In genomic region chr2:37164757-37165156, GRCh38 we compare ENCODE assay signal across 35 cellular contexts. TPM values are rescaled to one million over a fixed set of nuclear protein-coding genes. Genes with fewer than 3 reads are reported as not detected.
"Had no signal": no experiment of that assay in that cellular context is flagged by ENCODE, and none has a peak within 500 bp of the region (broad histone marks: within the 10 kb centered on the region; RNA-seq: fewer than 3 reads in every experiment).

No MANE protein-coding gene starts in this region.

- H3K27ac Mint-ChIP-seq: activated B cell treated with CpG ODN at 0.5 μM for 24 hours; activated CD4-positive, alpha-beta memory T cell treated with anti-CD3 and anti-CD28 coated beads, Interleukin-2, amount 10 ng/mL, durations not matched to agents 7 days and 5 days; activated CD4-positive, alpha-beta T cell treated with anti-CD3 and anti-CD28 coated beads, Interleukin-2, amount 10 ng/mL, durations not matched to agents 24 days and 14 days; activated CD8-positive, alpha-beta memory T cell treated with anti-CD3 and anti-CD28 coated beads, Interleukin-2, amount 10 ng/mL, durations not matched to agents 7 days and 5 days; activated CD8-positive, alpha-beta T cell treated with anti-CD3 and anti-CD28 coated beads, Interleukin-2, amount 10 ng/mL, durations not matched to agents 7 days and 5 days; activated naive CD4-positive, alpha-beta T cell treated with anti-CD3 and anti-CD28 coated beads for 36 hours; activated naive CD4-positive, alpha-beta T cell treated with anti-CD3 and anti-CD28 coated beads, Interleukin-2, amount 50 U/mL, for 24 hours; activated naive CD8-positive, alpha-beta T cell; activated naive CD8-positive, alpha-beta T cell treated with anti-CD3 and anti-CD28 coated beads, Interleukin-2, amount 10 ng/mL, durations not matched to agents 7 days and 5 days; activated naive CD8-positive, alpha-beta T cell treated with anti-CD3 and anti-CD28 coated beads, Interleukin-2, amount 50 U/mL, for 24 hours; activated T-cell treated with anti-CD3 and anti-CD28 coated beads, Interleukin-2, amount 50 U/mL, for 24 hours; activated T-helper 2 cell treated with anti-CD3 and anti-CD28 coated beads, Interferon-gamma antibody, Interleukin-2, Interleukin-4, amounts not matched to agents 10 μg/mL and 5 μg/mL and 100 μg/mL, durations not matched to agents 14 hours and 24 hours and 36 hours; brain; T-helper 1 cell treated with Interleukin-12 subunit alpha and Interleukin-12 subunit beta and Interleukin-4 antibody, amounts not matched to agents 30 μg/mL and 1 μg/mL, for 36 hours; T-helper 2 cell treated with Interferon-gamma antibody and Interleukin-4, amounts not matched to agents 5 μg/mL and 100 μg/mL, for 36 hours had no signal

- H3K4me3 ChIP-seq: ascending aorta, cardiac muscle cell had no signal

- FAIRE-seq: bronchial epithelial cell had no signal

- H3K4me1 ChIP-seq: ascending aorta had no signal

- H3K27ac ChIP-seq: ascending aorta, cardiac muscle cell, VCaP had no signal

- DNase-seq: activated B cell treated with CpG ODN at 0.5 μM for 24 hours; activated CD4-positive, alpha-beta memory T cell treated with anti-CD3 and anti-CD28 coated beads, Interleukin-2, amount 10 ng/mL, durations not matched to agents 7 days and 5 days; activated CD4-positive, alpha-beta T cell treated with anti-CD3 and anti-CD28 coated beads for 4 hours; activated CD4-positive, alpha-beta T cell treated with anti-CD3 and anti-CD28 coated beads, Interleukin-2, amount 50 U/mL, for 48 hours; activated CD4-positive, CD25-positive, alpha-beta regulatory T cell treated with anti-CD3 and anti-CD28 coated beads, Interleukin-2, amount 50 U/mL, for 72 hours; activated CD8-positive, alpha-beta memory T cell treated with anti-CD3 and anti-CD28 coated beads for 24 hours; activated CD8-positive, alpha-beta memory T cell treated with anti-CD3 and anti-CD28 coated beads, Interleukin-2, amount 10 ng/mL, durations not matched to agents 7 days and 5 days; activated CD8-positive, alpha-beta memory T cell treated with anti-CD3 and anti-CD28 coated beads, Interleukin-2, amount 50 U/mL, for 48 hours; activated CD8-positive, alpha-beta T cell treated with anti-CD3 and anti-CD28 coated beads, Interleukin-2, amount 10 ng/mL, durations not matched to agents 7 days and 5 days; activated effector memory CD4-positive, alpha-beta T cell treated with Interleukin-2 at 50 U/mL for 16 hours; activated gamma-delta T cell; activated naive CD4-positive, alpha-beta T cell treated with anti-CD3 and anti-CD28 coated beads for 36 hours; activated naive CD8-positive, alpha-beta T cell treated with anti-CD3 and anti-CD28 coated beads, Interleukin-2, amount 10 ng/mL, durations not matched to agents 7 days and 5 days; activated naive CD8-positive, alpha-beta T cell treated with anti-CD3 and anti-CD28 coated beads, Interleukin-2, amount 50 U/mL, for 24 hours; activated T-cell treated with anti-CD3 and anti-CD28 coated beads, Interleukin-2, amount 50 U/mL, for 24 hours; activated T-cell treated with anti-CD3 and anti-CD28 coated beads, Interleukin-2, amount 50 U/mL, for 48 hours; amygdala; anterior cingulate cortex; caudate nucleus; cerebellar nuclear complex; T-helper 1 cell; T-helper 9 cell had no signal

- H3K27me3 Mint-ChIP-seq: activated B cell treated with CpG ODN at 0.5 μM for 24 hours; activated CD4-positive, alpha-beta memory T cell treated with anti-CD3 and anti-CD28 coated beads, Interleukin-2, amount 10 ng/mL, durations not matched to agents 7 days and 5 days; activated CD8-positive, alpha-beta memory T cell treated with anti-CD3 and anti-CD28 coated beads, Interleukin-2, amount 10 ng/mL, durations not matched to agents 7 days and 5 days; activated naive CD4-positive, alpha-beta T cell treated with anti-CD3 and anti-CD28 coated beads, Interleukin-2, amount 50 U/mL, for 24 hours; activated naive CD8-positive, alpha-beta T cell; activated naive CD8-positive, alpha-beta T cell treated with anti-CD3 and anti-CD28 coated beads, Interleukin-2, amount 50 U/mL, for 24 hours; activated T-cell treated with anti-CD3 and anti-CD28 coated beads, Interleukin-2, amount 50 U/mL, for 24 hours; central memory CD8-positive, alpha-beta T cell had no signal

- H3K4me1 Mint-ChIP-seq: activated B cell treated with CpG ODN at 0.5 μM for 24 hours; activated CD4-positive, alpha-beta memory T cell treated with anti-CD3 and anti-CD28 coated beads, Interleukin-2, amount 10 ng/mL, durations not matched to agents 7 days and 5 days; activated CD4-positive, alpha-beta T cell treated with anti-CD3 and anti-CD28 coated beads, Interleukin-2, amount 10 ng/mL, durations not matched to agents 24 days and 14 days; brain; central memory CD8-positive, alpha-beta T cell had no signal

- H3K9me3 ChIP-seq: ascending aorta had no signal

- H3K4me3 Mint-ChIP-seq: activated B cell treated with CpG ODN at 0.5 μM for 24 hours; activated CD4-positive, alpha-beta memory T cell treated with anti-CD3 and anti-CD28 coated beads, Interleukin-2, amount 10 ng/mL, durations not matched to agents 7 days and 5 days; activated CD4-positive, alpha-beta T cell treated with anti-CD3 and anti-CD28 coated beads, Interleukin-2, amount 10 ng/mL, durations not matched to agents 24 days and 14 days; activated CD8-positive, alpha-beta memory T cell treated with anti-CD3 and anti-CD28 coated beads, Interleukin-2, amount 10 ng/mL, durations not matched to agents 7 days and 5 days; activated CD8-positive, alpha-beta T cell treated with anti-CD3 and anti-CD28 coated beads, Interleukin-2, amount 10 ng/mL, durations not matched to agents 7 days and 5 days; activated naive CD4-positive, alpha-beta T cell treated with anti-CD3 and anti-CD28 coated beads for 36 hours; activated naive CD4-positive, alpha-beta T cell treated with anti-CD3 and anti-CD28 coated beads, Interleukin-2, amount 50 U/mL, for 24 hours; activated naive CD8-positive, alpha-beta T cell; activated naive CD8-positive, alpha-beta T cell treated with anti-CD3 and anti-CD28 coated beads, Interleukin-2, amount 10 ng/mL, durations not matched to agents 7 days and 5 days; activated naive CD8-positive, alpha-beta T cell treated with anti-CD3 and anti-CD28 coated beads, Interleukin-2, amount 50 U/mL, for 24 hours; activated T-cell treated with anti-CD3 and anti-CD28 coated beads, Interleukin-2, amount 50 U/mL, for 24 hours; brain; central memory CD8-positive, alpha-beta T cell; T-helper 1 cell treated with Interleukin-12 subunit alpha and Interleukin-12 subunit beta and Interleukin-4 antibody, amounts not matched to agents 30 μg/mL and 1 μg/mL, for 36 hours; T-helper 2 cell treated with Interferon-gamma antibody and Interleukin-4, amounts not matched to agents 5 μg/mL and 100 μg/mL, for 36 hours had no signal

- H3K36me3 ChIP-seq: ascending aorta, cardiac muscle cell had no signal

RNA-seq across cellular contexts. Expression of gene SULT6B1, which starts 23.7 kb away (rescaled TPM):
- total RNA-seq: activated B cell treated with CpG ODN at 0.5 μM for 24 hours; activated CD4-positive, alpha-beta memory T cell treated with anti-CD3 and anti-CD28 coated beads, Interleukin-2, amount 10 ng/mL, durations not matched to agents 7 days and 5 days; activated CD4-positive, alpha-beta T cell treated with anti-CD3 and anti-CD28 coated beads, Interleukin-2, amount 10 ng/mL, durations not matched to agents 24 days and 14 days; activated CD8-positive, alpha-beta memory T cell treated with anti-CD3 and anti-CD28 coated beads, Interleukin-2, amount 10 ng/mL, durations not matched to agents 7 days and 5 days; activated CD8-positive, alpha-beta T cell treated with anti-CD3 and anti-CD28 coated beads, Interleukin-2, amount 10 ng/mL, durations not matched to agents 7 days and 5 days; activated naive CD4-positive, alpha-beta T cell treated with anti-CD3 and anti-CD28 coated beads for 36 hours; activated naive CD8-positive, alpha-beta T cell treated with anti-CD3 and anti-CD28 coated beads, Interleukin-2, amount 10 ng/mL, durations not matched to agents 7 days and 5 days; activated T-helper 2 cell treated with anti-CD3 and anti-CD28 coated beads, Interferon-gamma antibody, Interleukin-2, Interleukin-4, amounts not matched to agents 10 μg/mL and 5 μg/mL and 100 μg/mL, durations not matched to agents 14 hours and 24 hours and 36 hours; ascending aorta; bronchial epithelial cell; cardiac muscle cell; chondrocyte had no signal

RNA-seq across cellular contexts. Expression of gene CEBPZOS, which starts 31.5 kb away (rescaled TPM):
- total RNA-seq: chondrocyte had no signal
